ENCODE assay signal across 28 cellular contexts in genomic region chr5:63686938-63687337, GRCh38.
DNase-seq lines count a peak whose midpoint lies in the region; ATAC-seq and TF ChIP-seq lines count a peak whose summit lies in the region.
"Had no signal": no experiment of that assay in that cellular context is flagged by ENCODE, and none has a peak within 500 bp of the region (broad histone marks: within the 10 kb centered on the region; RNA-seq: fewer than 3 reads in every experiment).

No MANE protein-coding gene starts in this region.

- no peak overlapping the region for H3K4me3 ChIP-seq in LNCaP clone FGC (ENCODE audit: low read depth, low read length)
- H3K4me3 ChIP-seq: transverse colon had no signal

- no peak for TF ChIP-seq CTCF in LNCaP clone FGC (IDR thresholded peaks at IDR 0.05; ENCODE audit: control insufficient read depth, extremely low read depth, insufficient read depth)

- ATAC-seq in HG03196 (IDR thresholded peaks at IDR 0.05; ENCODE audit: unreplicated experiment), result no peak
- ATAC-seq: activated T-cell treated with anti-CD3 and anti-CD28 coated beads, Interleukin-2, amount 50 U/mL, for 72 hours; HCT116; left ventricle myocardium superior; naive thymus-derived CD8-positive, alpha-beta T cell had no signal

- DNase-seq in DMS79 treated with DMSO at 0.1 percent for 48 hours (lab: John Stamatoyannopoulos, UW) (peak; percentile 89), DMS79 (lab: John Stamatoyannopoulos, UW) (no peak), LNCaP clone FGC (ENCODE audit: low read depth) (peak; percentile 1), RPMI8226 (peak; percentile 32), kidney tubule cell (ENCODE audit: low spot score) (peak; percentile 35), NCI-H1417 (lab: John Stamatoyannopoulos, UW) (no peak), KBM-7 (no peak)
- DNase-seq: 8988T; activated CD4-positive, alpha-beta T cell treated with anti-CD3 and anti-CD28 coated beads, Interleukin-2, amount 50 U/mL, for 1 hour; activated naive CD4-positive, alpha-beta T cell treated with Interleukin-2 at 50 U/mL for 16 hours; activated T-cell treated with anti-CD3 and anti-CD28 coated beads, Interleukin-2, amount 50 U/mL, for 72 hours; CD4-positive, CD25-positive, alpha-beta regulatory T cell; DMS153; GF-D8; islet precursor cell; left ventricle myocardium superior; midbrain; naive thymus-derived CD8-positive, alpha-beta T cell; NCI-H1930; NCI-H226; occipital lobe; OCI-M1; Right ventricle myocardium superior; SW 1271; T-helper 9 cell; transverse colon had no signal

- in situ Hi-C loops in KBM-7 (cut with MboI; ENCODE audit: low pct_unique_long_range_greater_than_20kb, low sequenced_read_pairs), result no loop called here

Comparison
In these comparisons a context has a peak if more than half of its experiments do, and no peak if none do; other contexts are left out.
1. DNase-seq: peak in DMS79 treated with DMSO at 0.1 percent for 48 hours (single experiment), LNCaP clone FGC (single experiment), RPMI8226 (single experiment) and kidney tubule cell (single experiment); none in DMS79 (single experiment), NCI-H1417 (0 of 3) and KBM-7 (single experiment).